ENCODE assay signal across 18 cellular contexts in the genomic region with DNA sequence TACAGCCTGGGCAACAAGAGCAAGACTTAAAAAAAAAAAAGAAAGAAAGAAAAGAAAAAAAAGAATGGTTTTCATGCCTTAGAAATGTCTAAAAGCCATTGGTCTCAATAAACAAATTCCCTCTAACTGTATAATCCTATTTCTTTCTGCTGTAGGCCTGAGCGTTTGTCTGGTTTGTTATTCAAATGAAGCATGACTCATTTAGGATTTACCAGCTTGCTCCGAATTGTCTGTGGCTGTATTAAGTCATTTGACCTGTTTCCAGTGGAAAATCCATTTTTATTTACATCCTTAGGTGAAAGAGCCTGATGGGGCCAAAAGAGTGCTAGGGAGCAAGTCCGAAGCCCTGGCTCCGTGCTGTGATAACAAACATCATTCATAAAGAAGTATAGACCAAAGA.
DNase-seq lines count a peak whose midpoint lies in the region; ATAC-seq and TF ChIP-seq lines count a peak whose summit lies in the region.
"Had no signal": no experiment of that assay in that cellular context is flagged by ENCODE, and none has a peak within 500 bp of the region (broad histone marks: within the 10 kb centered on the region; RNA-seq: fewer than 3 reads in every experiment).

No MANE protein-coding gene starts in this region.

- peaks cover 12% of the 10 kb centered on the region for H3K4me1 ChIP-seq in adipocyte (ENCODE audit: control insufficient read depth, insufficient read depth, low read length)
- H3K4me1 ChIP-seq: ascending aorta had no signal

- no peak overlapping the region for H3K4me3 ChIP-seq in adipocyte (ENCODE audit: low read length)
- no peak overlapping the region for H3K4me3 ChIP-seq in fibroblast of mammary gland (ENCODE audit: control insufficient read depth, low read depth, low read length)
- H3K4me3 ChIP-seq: ascending aorta, MG63, SJCRH30 had no signal

- H3K9ac ChIP-seq in adipocyte (ENCODE audit: low read length) = no peak overlapping the region

- no peaks in the 10 kb centered on the region for H3K9me3 ChIP-seq in adipocyte (ENCODE audit: control insufficient read depth, low read length)
- H3K9me3 ChIP-seq: ascending aorta, MG63, SJCRH30 had no signal

- H3K36me3 ChIP-seq in adipocyte (ENCODE audit: control insufficient read depth, insufficient read depth, low read length, severe bottlenecking) = no peaks in the 10 kb centered on the region
- H3K36me3 ChIP-seq: ascending aorta, MG63, SJCRH30 had no signal

- DNase-seq in NCI-H82 (lab: John Stamatoyannopoulos, UW) = peak; percentile 24
- DNase-seq in NCI-H82 treated with DMSO at 0.1 percent for 48 hours (lab: John Stamatoyannopoulos, UW; ENCODE audit: unreplicated experiment) = no peak
- DNase-seq in adipocyte (ENCODE audit: low read depth) = peak; percentile 38
- peak; percentile 42 for DNase-seq in fibroblast of mammary gland (ENCODE audit: low read depth)
- DNase-seq in SHP77 (lab: John Stamatoyannopoulos, UW) = no peak
- DNase-seq in medulla oblongata (ENCODE audit: extremely low spot score) = no peak
- DNase-seq in NCI-H2081 treated with DMSO at 0.1 percent for 48 hours (lab: John Stamatoyannopoulos, UW) = no peak
- DNase-seq: activated CD4-positive, CD25-positive, alpha-beta regulatory T cell treated with anti-CD3 and anti-CD28 coated beads, Interleukin-2, amount 50 U/mL, for 72 hours; activated gamma-delta T cell; MG63; NCI-H1694 treated with DMSO at 0.1 percent for 48 hours; NCI-H446 treated with DMSO at 0.1 percent for 48 hours; SJCRH30; stimulated activated naive CD4-positive, alpha-beta T cell; trophoblast cell had no signal

- H3K27me3 ChIP-seq in adipocyte (replicated peaks; ENCODE audit: control insufficient read depth, insufficient read depth, low read length) = peaks cover 33% of the 10 kb centered on the region
- H3K27me3 ChIP-seq: ascending aorta, MG63, SJCRH30 had no signal

- no peak for TF ChIP-seq CTCF in fibroblast of mammary gland (conservative IDR thresholded peaks at IDR 0.05; ENCODE audit: control insufficient read depth, insufficient read depth, low read depth, low read length)

- ATAC-seq in GM18861 (IDR thresholded peaks at IDR 0.05; ENCODE audit: unreplicated experiment) = no peak
- ATAC-seq: naive thymus-derived CD8-positive, alpha-beta T cell had no signal

Comparison
In these comparisons a context has a peak if more than half of its experiments do, and no peak if none do; other contexts are left out.
1. DNase-seq: peak in NCI-H82 (single experiment), adipocyte (single experiment) and fibroblast of mammary gland (single experiment); none in NCI-H82 treated with DMSO at 0.1 percent for 48 hours (single experiment), SHP77 (0 of 2), medulla oblongata (single experiment) and NCI-H2081 treated with DMSO at 0.1 percent for 48 hours (single experiment).